In the genomic region with DNA sequence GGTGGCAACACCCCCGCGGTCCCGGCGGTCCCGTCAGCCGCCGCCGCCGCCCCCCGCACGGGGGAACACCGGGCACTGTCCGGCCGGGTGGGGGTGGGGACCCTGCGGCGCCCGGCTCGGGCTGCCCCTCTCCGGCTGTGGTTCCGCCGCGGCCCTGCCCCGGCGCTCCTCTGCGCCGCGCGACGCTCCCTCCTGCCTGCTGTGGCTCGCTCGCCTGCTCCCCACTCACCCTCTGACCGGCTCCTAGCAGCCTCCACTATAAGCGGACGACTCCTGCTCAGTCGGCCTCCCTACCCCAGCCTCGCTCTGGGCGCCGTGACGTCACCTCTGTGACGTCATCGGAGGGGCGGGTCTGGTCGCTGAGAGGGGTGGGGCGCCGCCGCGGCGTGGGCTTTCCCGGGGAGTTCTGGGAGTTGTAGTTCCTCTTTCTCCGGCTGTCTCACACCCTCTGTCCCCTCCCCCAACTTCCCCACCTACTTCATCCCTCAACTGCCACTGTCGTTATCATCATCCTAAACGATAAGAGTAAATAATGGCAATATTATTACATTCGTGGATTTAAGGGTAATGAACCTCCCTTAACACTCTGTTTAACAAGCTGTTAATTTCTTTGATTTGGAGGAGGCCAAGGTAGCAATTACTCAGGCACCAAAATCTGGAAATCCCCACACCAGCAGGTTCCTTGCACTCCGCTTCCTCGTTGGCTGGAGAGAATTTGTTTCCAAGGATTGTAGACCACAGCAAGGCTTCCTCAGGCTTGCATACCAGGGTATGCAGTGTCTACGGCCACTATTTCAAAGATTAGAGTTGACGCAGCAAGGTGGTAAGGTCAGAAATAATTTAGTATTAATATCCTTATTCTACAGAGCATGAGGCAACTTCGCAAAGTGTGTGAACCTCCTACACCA, we compare ENCODE assay signal across 8 cellular contexts. TPM values are rescaled to one million over a fixed set of nuclear protein-coding genes. Genes with fewer than 3 reads are reported as not detected.
DNase-seq lines count a peak whose midpoint lies in the region; ATAC-seq and TF ChIP-seq lines count a peak whose summit lies in the region.

A gene (minus strand): TSS at position 308 of the 908 bp plus-strand sequence. CDS start 405 bp downstream, outside the sequence.

- H3K4me1 ChIP-seq in HCT116 (ENCODE audit: control insufficient read depth in 1 of 2, insufficient read depth in 2 of 2, low read length in 2 of 2) = peaks cover 35 to 55% of the 10 kb centered on the region in 2 experiments
- H3K4me1 ChIP-seq in SK-N-SH (ENCODE audit: control insufficient read depth in 1 of 2, insufficient read depth in 2 of 2, low read depth in 1 of 2, low read length in 1 of 2) = peaks cover 8 to 14% of the 10 kb centered on the region in 2 experiments

- TF ChIP-seq RAD21 in HCT116 (IDR thresholded peaks at IDR 0.05; ENCODE audit: low read depth) (no peak), SK-N-SH (IDR thresholded peaks at IDR 0.05; ENCODE audit: low read length) (peak; percentile 16; the same call in 1 of the 2 replicates)

- in situ Hi-C loops in G401 (cut with HindIII; ENCODE audit: low sequenced_read_pairs) = no loop called here

- H3K9ac ChIP-seq in HCT116 (ENCODE audit: low read length) (peak within 1 kb of the TSS; percentile 89), SK-N-SH (peak within 1 kb of the TSS; percentile 83)

- peaks cover 0 to 3% of the 10 kb centered on the region in 2 experiments; a peak in 1 of 4 replicates for H3K36me3 ChIP-seq in HCT116 (ENCODE audit: control insufficient read depth in 1 of 2, insufficient read depth in 2 of 2, low read length in 2 of 2)
- peaks cover 0 to 5% of the 10 kb centered on the region in 2 experiments for H3K36me3 ChIP-seq in SK-N-SH (replicated peaks in 1 of 2; ENCODE audit: control insufficient read depth in 1 of 2, insufficient read depth in 2 of 2, low read length in 1 of 2)

- peaks cover 49% of the 10 kb centered on the region for H3F3A ChIP-seq in SK-N-SH (replicated peaks; ENCODE audit: insufficient read depth)

- H3K27ac Mint-ChIP-seq in activated naive CD4-positive, alpha-beta T cell treated with anti-CD3 and anti-CD28 coated beads, Interleukin-2, amount 10 ng/mL, durations not matched to agents 7 days and 5 days = peak within 1 kb of the TSS; percentile 99

- peaks cover 48% of the 10 kb centered on the region for H3K79me2 ChIP-seq in HCT116 (ENCODE audit: insufficient read depth, low read length)
- H3K79me2 ChIP-seq in SK-N-SH (ENCODE audit: insufficient read depth) = peaks cover 49% of the 10 kb centered on the region

- peak; percentile 52 for TF ChIP-seq POLR2A in HCT116 (IDR thresholded peaks at IDR 0.05; ENCODE audit: borderline replicate concordance, extremely low read depth, insufficient read depth, insufficient read length)

- TF ChIP-seq EP300 in SK-N-SH (IDR thresholded peaks at IDR 0.05; ENCODE audit: borderline replicate concordance in 1 of 2, low read depth in 1 of 2, low read length in 1 of 2) = peak in 1 of 2 experiments; percentile 13; a peak in 1 of 4 replicates

- DNase-seq in G401 (ENCODE audit: low spot score) (peak; percentile 96), HCT116 (ENCODE audit: low read depth, low spot score) (peak; percentile 83), NAMALWA (ENCODE audit: low spot score) (peak; percentile 98), SK-N-SH (peak; percentile 100), germinal center (ENCODE audit: low spot score) (peak; percentile 95), nucleus accumbens (lab: John Stamatoyannopoulos, UW) (peak; percentile 45 to 97 (median 91)), superior temporal gyrus (ENCODE audit: extremely low spot score) (peak; percentile 92)
- DNase-seq in activated naive CD4-positive, alpha-beta T cell treated with anti-CD3 and anti-CD28 coated beads, Interleukin-2, amount 10 ng/mL, durations not matched to agents 7 days and 5 days = peak; percentile 90

- H2AFZ ChIP-seq in HCT116 (ENCODE audit: low read depth, low read length, poor library complexity, severe bottlenecking) = peak within 1 kb of the TSS; percentile 43
- peak within 1 kb of the TSS; percentile 12; the same call in 1 of the 2 replicates for H2AFZ ChIP-seq in SK-N-SH (ENCODE audit: low read depth)

- no peaks in the 10 kb centered on the region for H3K9me2 ChIP-seq in HCT116 (ENCODE audit: insufficient read depth)
- H3K9me2 ChIP-seq in SK-N-SH = no peaks in the 10 kb centered on the region

- peaks cover 11% of the 10 kb centered on the region for H3K4me1 Mint-ChIP-seq in activated naive CD4-positive, alpha-beta T cell treated with anti-CD3 and anti-CD28 coated beads, Interleukin-2, amount 10 ng/mL, durations not matched to agents 7 days and 5 days

- H4K20me1 ChIP-seq in HCT116 (ENCODE audit: insufficient read depth) (peaks cover 8% of the 10 kb centered on the region; the same call in 1 of the 2 replicates), SK-N-SH (ENCODE audit: insufficient read depth) (peaks cover 9% of the 10 kb centered on the region)

- TF ChIP-seq CTCF in HCT116 (IDR thresholded peaks at IDR 0.05 in 2 of 3, conservative IDR thresholded peaks at IDR 0.05 in 1 of 3; ENCODE audit: borderline replicate concordance in 1 of 3, insufficient read depth in 1 of 3, low read depth in 2 of 3, low read length in 2 of 3) = no peak
- TF ChIP-seq CTCF in SK-N-SH (IDR thresholded peaks at IDR 0.05) = no peak

- CTCF ChIA-PET in HCT116 (lab: Charles Lee) (interaction anchor here (1.7 kb wide), 1 partner anchor 57 kb away, joined by 4 read pairs; no protein-coding TSS in a partner anchor), SK-N-SH (lab: Yijun Ruan, JAX) (interaction anchor here (1.1 to 3.0 kb wide), 3 partner anchors 58 to 168 kb away, joined by 3 to 22 read pairs (median 3); no protein-coding TSS in a partner anchor)
- CTCF ChIA-PET in activated naive CD4-positive, alpha-beta T cell treated with anti-CD3 and anti-CD28 coated beads, Interleukin-2, amount 10 ng/mL, durations not matched to agents 7 days and 5 days (lab: Charles Lee) = interaction anchor here (1.7 kb wide), 1 partner anchor 123 kb away, joined by 6 read pairs; no protein-coding TSS in a partner anchor

- peaks cover 14% of the 10 kb centered on the region for H3K27me3 Mint-ChIP-seq in activated naive CD4-positive, alpha-beta T cell treated with anti-CD3 and anti-CD28 coated beads, Interleukin-2, amount 10 ng/mL, durations not matched to agents 7 days and 5 days

- RAD21 ChIA-PET in HCT116 (lab: Charles Lee; ENCODE audit: low non-redundant PET in 1 of 2, low total read pairs in 2 of 2, uncharacterized antibody in 2 of 2, unreplicated experiment in 2 of 2) = interaction anchor here in 1 of 2 experiments (1.1 kb wide), 1 partner anchor 21 kb away, joined by 3 read pairs; no protein-coding TSS in a partner anchor

- H3K9me3 Mint-ChIP-seq in activated naive CD4-positive, alpha-beta T cell treated with anti-CD3 and anti-CD28 coated beads, Interleukin-2, amount 10 ng/mL, durations not matched to agents 7 days and 5 days = no peaks in the 10 kb centered on the region

- peak; percentile 72 for ATAC-seq in HCT116

- no peaks in the 10 kb centered on the region for H3K27me3 ChIP-seq in HCT116 (ENCODE audit: insufficient read depth, low read length)
- no peaks in the 10 kb centered on the region for H3K27me3 ChIP-seq in SK-N-SH (ENCODE audit: insufficient read depth)

- H3K4me2 ChIP-seq in HCT116 (ENCODE audit: low read length) (peak within 1 kb of the TSS; percentile 88), SK-N-SH (peak within 1 kb of the TSS; percentile 83)

- H3K4me3 ChIP-seq in HCT116 (replicated peaks in 1 of 2; ENCODE audit: low read depth in 1 of 2, low read length in 2 of 2) (peak within 1 kb of the TSS; percentile 77 to 87), SK-N-SH (ENCODE audit: low read depth in 2 of 2, low read length in 1 of 2) (peak within 1 kb of the TSS; percentile 78 to 86)

- intact Hi-C loops in HCT116 (cut with micrococcal nuclease) = loop anchor here (5.0 kb wide), 1 partner anchor 289 kb away; no protein-coding TSS in a partner anchor

- WGBS in SK-N-SH (ENCODE audit: low lambda C conversion rate) = 8% methylated on average over 49 of the region's 58 CpGs

- POLR2A ChIA-PET in HCT116 (lab: Charles Lee) = interaction anchor here (2.4 kb wide), 1 partner anchor 56 kb away, joined by 9 read pairs; no protein-coding TSS in a partner anchor
- POLR2A ChIA-PET in SK-N-SH (lab: Yijun Ruan, JAX) = interaction anchor here (1.2 kb wide), 1 partner anchor 100 kb away, joined by 5 read pairs; no protein-coding TSS in a partner anchor

- peak within 1 kb of the TSS; percentile 100 for H3K4me3 Mint-ChIP-seq in activated naive CD4-positive, alpha-beta T cell treated with anti-CD3 and anti-CD28 coated beads, Interleukin-2, amount 10 ng/mL, durations not matched to agents 7 days and 5 days

- peak within 1 kb of the TSS; percentile 81 for H3K27ac ChIP-seq in HCT116 (ENCODE audit: low read depth, low read length)
- H3K27ac ChIP-seq in SK-N-SH (ENCODE audit: low read depth in 2 of 2, low read length in 1 of 2) = peak within 1 kb of the TSS; percentile 90 to 97

- BruUV-seq in HCT116 (replicated peaks; lab: Mats Ljungman, UMichigan) = no TSS peak

- peaks cover 7% of the 10 kb centered on the region for H3K36me3 Mint-ChIP-seq in activated naive CD4-positive, alpha-beta T cell treated with anti-CD3 and anti-CD28 coated beads, Interleukin-2, amount 10 ng/mL, durations not matched to agents 7 days and 5 days

- H3K9me3 ChIP-seq in HCT116 (ENCODE audit: control insufficient read depth in 1 of 2, insufficient read depth in 1 of 2, low read depth in 1 of 2, low read length in 2 of 2) (no peaks in the 10 kb centered on the region), SK-N-SH (no peaks in the 10 kb centered on the region)

TF ChIP-seq in HCT116, 20 proteins besides CTCF, POLR2A, EP300 and RAD21 (continues in another document):
- TF ChIP-seq EZH2 (IDR thresholded peaks at IDR 0.05) (no peak), POLR2AphosphoS5 (IDR thresholded peaks at IDR 0.05; ENCODE audit: low read depth, low read length) (peak; percentile 94), EGR1 (IDR thresholded peaks at IDR 0.05; ENCODE audit: low read depth) (peak; percentile 16; the same call in 1 of the 2 replicates), JUND (IDR thresholded peaks at IDR 0.05) (peak; percentile 52; the same call in 1 of the 2 replicates), ELF1 (IDR thresholded peaks at IDR 0.05; ENCODE audit: borderline replicate concordance, low read depth) (no peak)

TF ChIP-seq in SK-N-SH, 30 proteins besides CTCF, POLR2A, EP300 and RAD21 (continues in another document):
- TF ChIP-seq JUND (IDR thresholded peaks at IDR 0.05) (peak; percentile 32; the same call in 1 of the 2 replicates), FOSL2 (IDR thresholded peaks at IDR 0.05; ENCODE audit: borderline replicate concordance, low read depth) (peak; percentile 45; the same call in 1 of the 2 replicates), POLR2AphosphoS5 (IDR thresholded peaks at IDR 0.05; ENCODE audit: low read depth, low read length) (peak; percentile 96), RCOR1 (IDR thresholded peaks at IDR 0.05; ENCODE audit: low read length) (peak; percentile 55), SIN3A (IDR thresholded peaks at IDR 0.05; ENCODE audit: borderline replicate concordance, low read depth, low read length) (peak; percentile 81; the same call in 1 of the 2 replicates)

RNA-seq across cellular contexts. Expression of the gene that starts here (rescaled TPM):
- 34.0 and 49.3 TPM in 2 replicates for total RNA-seq in G401 (2014; rRNA removed; shearing (Covaris generic))
- 117 TPM for total RNA-seq in HCT116 (2021; ENCODE audit: unreplicated experiment)
- polyA plus RNA-seq in HCT116 (2012) = 52.7 and 54.2 TPM in 2 replicates
- 129 and 162 TPM in 2 replicates for polyA plus RNA-seq in SK-N-SH (2012; rRNA removed)
- 170 and 186 TPM in 2 replicates for polyA plus RNA-seq in SK-N-SH (2012; cell fraction: cytosol; rRNA removed)
- 118 and 177 TPM in 2 replicates for polyA plus RNA-seq in SK-N-SH (2012; cell fraction: nucleus; rRNA removed)

Comparison
In these comparisons a context has a peak if more than half of its experiments do, and no peak if none do; other contexts are left out.
1. Peak in every context shown above with its lines: DNase-seq, ATAC-seq, H3K4me3 ChIP-seq and H3K27ac ChIP-seq.